11 cellular contexts compared by ENCODE assay signal in the genomic region with DNA sequence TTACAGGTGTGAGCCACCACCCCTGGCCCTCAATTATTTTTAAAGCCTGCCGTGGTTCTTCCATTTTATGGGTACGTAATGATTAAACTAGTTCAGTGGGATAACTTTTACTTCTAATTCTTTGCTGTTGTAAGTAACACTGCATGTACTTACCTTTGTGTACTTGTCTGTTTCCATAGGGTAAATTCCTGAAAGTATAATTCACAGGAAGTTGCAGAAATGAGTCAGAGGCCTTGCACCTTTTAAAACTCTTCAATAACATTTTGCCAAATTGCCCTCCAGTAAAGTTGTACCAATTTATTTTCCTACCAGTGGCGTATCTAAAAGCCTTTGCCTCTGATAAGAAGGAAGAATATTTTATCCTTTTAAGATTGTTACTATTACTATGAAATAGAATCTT.
DNase-seq lines count a peak whose midpoint lies in the region; ATAC-seq and TF ChIP-seq lines count a peak whose summit lies in the region.
"Had no signal": no experiment of that assay in that cellular context is flagged by ENCODE, and none has a peak within 500 bp of the region (broad histone marks: within the 10 kb centered on the region; RNA-seq: fewer than 3 reads in every experiment).

No MANE protein-coding gene starts in this region.

- H3K79me2 ChIP-seq in ACC112 (ENCODE audit: control insufficient read depth, insufficient read depth, low read length, unreplicated experiment) (peaks cover 71% of the 10 kb centered on the region), HCT116 (ENCODE audit: insufficient read depth, low read length) (peaks cover 70% of the 10 kb centered on the region)

- H3K36me3 ChIP-seq in ACC112 (ENCODE audit: insufficient read depth, low read length) (peaks cover 10% of the 10 kb centered on the region), HCT116 (ENCODE audit: control insufficient read depth in 1 of 2, insufficient read depth in 2 of 2, low read length in 2 of 2) (no peaks in the 10 kb centered on the region), HAP-1 (replicated peaks) (peaks cover 10% of the 10 kb centered on the region)

- intact Hi-C loops in HCT116 (cut with micrococcal nuclease) = no loop called here
- intact Hi-C loops in activated T-helper 2 cell treated with anti-CD3 and anti-CD28 coated beads, Interferon-gamma antibody, Interleukin-2, Interleukin-4, amounts not matched to agents 10 μg/mL and 5 μg/mL and 100 μg/mL, durations not matched to agents 14 hours and 24 hours and 36 hours (cut with micrococcal nuclease) = loop anchor here (5.0 kb wide), 1 partner anchor 55 kb away; no protein-coding TSS in a partner anchor

- H3K36me3 Mint-ChIP-seq in activated T-helper 2 cell treated with anti-CD3 and anti-CD28 coated beads, Interferon-gamma antibody, Interleukin-2, Interleukin-4, amounts not matched to agents 10 μg/mL and 5 μg/mL and 100 μg/mL, durations not matched to agents 14 hours and 24 hours and 36 hours (ENCODE audit: low read depth) = peaks cover 93% of the 10 kb centered on the region

- H2AFZ ChIP-seq in ACC112 (ENCODE audit: low read length, unreplicated experiment) (no peak overlapping the region), HCT116 (ENCODE audit: low read depth, low read length, poor library complexity, severe bottlenecking) (no peak overlapping the region)

- H3K27me3 Mint-ChIP-seq in activated T-helper 2 cell treated with anti-CD3 and anti-CD28 coated beads, Interferon-gamma antibody, Interleukin-2, Interleukin-4, amounts not matched to agents 10 μg/mL and 5 μg/mL and 100 μg/mL, durations not matched to agents 14 hours and 24 hours and 36 hours (ENCODE audit: low read depth) = no peaks in the 10 kb centered on the region

- H3K4me1 Mint-ChIP-seq in activated T-helper 2 cell treated with anti-CD3 and anti-CD28 coated beads, Interferon-gamma antibody, Interleukin-2, Interleukin-4, amounts not matched to agents 10 μg/mL and 5 μg/mL and 100 μg/mL, durations not matched to agents 14 hours and 24 hours and 36 hours (ENCODE audit: low read depth) = peaks cover 78% of the 10 kb centered on the region

- peak overlapping the region; percentile 4 for H3K4me3 Mint-ChIP-seq in activated T-helper 2 cell treated with anti-CD3 and anti-CD28 coated beads, Interferon-gamma antibody, Interleukin-2, Interleukin-4, amounts not matched to agents 10 μg/mL and 5 μg/mL and 100 μg/mL, durations not matched to agents 14 hours and 24 hours and 36 hours (ENCODE audit: low read depth)

- peaks cover 13% of the 10 kb centered on the region for H3K9me3 Mint-ChIP-seq in activated T-helper 2 cell treated with anti-CD3 and anti-CD28 coated beads, Interferon-gamma antibody, Interleukin-2, Interleukin-4, amounts not matched to agents 10 μg/mL and 5 μg/mL and 100 μg/mL, durations not matched to agents 14 hours and 24 hours and 36 hours

- H4K20me1 ChIP-seq in HCT116 (ENCODE audit: insufficient read depth) = no peaks in the 10 kb centered on the region

- RAD21 ChIA-PET in HCT116 (lab: Charles Lee; ENCODE audit: low non-redundant PET in 1 of 2, low total read pairs in 2 of 2, uncharacterized antibody in 2 of 2, unreplicated experiment in 2 of 2) = no interaction called here

- TF ChIP-seq POLR2A in HCT116 (IDR thresholded peaks at IDR 0.05; ENCODE audit: borderline replicate concordance, extremely low read depth, insufficient read depth, insufficient read length) = no peak

- peaks cover 61% of the 10 kb centered on the region for H3K4me1 ChIP-seq in ACC112 (ENCODE audit: control insufficient read depth, insufficient read depth, low read length, unreplicated experiment)
- peaks cover 82 to 99% of the 10 kb centered on the region in 2 experiments for H3K4me1 ChIP-seq in HCT116 (ENCODE audit: control insufficient read depth in 1 of 2, insufficient read depth in 2 of 2, low read length in 2 of 2)
- peaks cover 77% of the 10 kb centered on the region for H3K4me1 ChIP-seq in foreskin keratinocyte
- no peaks in the 10 kb centered on the region for H3K4me1 ChIP-seq in HAP-1

- H3K9me2 ChIP-seq in HCT116 (ENCODE audit: insufficient read depth) = no peaks in the 10 kb centered on the region

- POLR2A ChIA-PET in HCT116 (lab: Charles Lee) = no interaction called here

- ATAC-seq in HCT116 (no peak), foreskin keratinocyte (peak; percentile 62), GM19452 (IDR thresholded peaks at IDR 0.05; ENCODE audit: unreplicated experiment) (no peak)
- ATAC-seq: upper lobe of right lung had no signal

- TF ChIP-seq CTCF in HCT116 (IDR thresholded peaks at IDR 0.05 in 2 of 3, conservative IDR thresholded peaks at IDR 0.05 in 1 of 3; ENCODE audit: borderline replicate concordance in 1 of 3, insufficient read depth in 1 of 3, low read depth in 2 of 3, low read length in 2 of 3) (no peak), foreskin keratinocyte (conservative IDR thresholded peaks at IDR 0.05) (no peak)

- TF ChIP-seq RAD21 in HCT116 (IDR thresholded peaks at IDR 0.05; ENCODE audit: low read depth) = peak; percentile 16; the same call in 1 of the 2 replicates

- BruUV-seq in HCT116 (replicated peaks; lab: Mats Ljungman, UMichigan) = no TSS peak

- peak overlapping the region; percentile 54 for H3K9ac ChIP-seq in HCT116 (ENCODE audit: low read length)

- peak overlapping the region; percentile 34 for H3K27ac Mint-ChIP-seq in activated T-helper 2 cell treated with anti-CD3 and anti-CD28 coated beads, Interferon-gamma antibody, Interleukin-2, Interleukin-4, amounts not matched to agents 10 μg/mL and 5 μg/mL and 100 μg/mL, durations not matched to agents 14 hours and 24 hours and 36 hours

- in situ Hi-C loops in HAP-1 (cut with MboI; ENCODE audit: low sequenced_read_pairs) = no loop called here

- no peak for DNase-seq in HCT116 (ENCODE audit: low read depth, low spot score)
- DNase-seq in activated T-helper 2 cell treated with anti-CD3 and anti-CD28 coated beads, Interferon-gamma antibody, Interleukin-2, Interleukin-4, amounts not matched to agents 10 μg/mL and 5 μg/mL and 100 μg/mL, durations not matched to agents 14 hours and 24 hours and 36 hours (ENCODE audit: low spot score) = no peak
- peak; percentile 78 to 90 for DNase-seq in foreskin keratinocyte
- DNase-seq in HuH-7.5 (ENCODE audit: low spot score) = no peak
- no peak for DNase-seq in stimulated activated CD4-positive, alpha-beta T cell treated with anti-CD3 and anti-CD28 coated beads, Interleukin-4, amount 100 ng/mL, for 24 hours
- no peak for DNase-seq in HAP-1 (ENCODE audit: low spot score in 2 of 2)
- DNase-seq: KG1, upper lobe of right lung had no signal

- H3K4me3 ChIP-seq in ACC112 (ENCODE audit: low read depth, low read length) (peak overlapping the region; percentile 11; the same call in 1 of the 2 replicates), HCT116 (replicated peaks in 1 of 2; ENCODE audit: low read depth in 1 of 2, low read length in 2 of 2) (peak overlapping the region in 1 of 2 experiments; percentile 33; a peak in 3 of 4 replicates), HAP-1 (no peak overlapping the region)
- H3K4me3 ChIP-seq: upper lobe of right lung had no signal

- CTCF ChIA-PET in HCT116 (lab: Charles Lee) = no interaction called here

- H3K27ac ChIP-seq in ACC112 (ENCODE audit: low read depth, low read length) (peak overlapping the region; percentile 68), HCT116 (ENCODE audit: low read depth, low read length) (peak overlapping the region; percentile 75), foreskin keratinocyte (peak overlapping the region; percentile 59)
- H3K27ac ChIP-seq: C4-2B, upper lobe of right lung had no signal

- no peaks in the 10 kb centered on the region for H3K9me3 ChIP-seq in HCT116 (ENCODE audit: control insufficient read depth in 1 of 2, insufficient read depth in 1 of 2, low read depth in 1 of 2, low read length in 2 of 2)
- no peaks in the 10 kb centered on the region for H3K9me3 ChIP-seq in HAP-1
- H3K9me3 ChIP-seq: upper lobe of right lung had no signal

- H3K27me3 ChIP-seq in ACC112 (ENCODE audit: insufficient read depth, low read length) = no peaks in the 10 kb centered on the region
- H3K27me3 ChIP-seq in HCT116 (ENCODE audit: insufficient read depth, low read length) = no peaks in the 10 kb centered on the region
- H3K27me3 ChIP-seq in foreskin keratinocyte = no peaks in the 10 kb centered on the region
- H3K27me3 ChIP-seq in HAP-1 (ENCODE audit: low read depth) = no peaks in the 10 kb centered on the region
- H3K27me3 ChIP-seq: upper lobe of right lung had no signal

- H3K4me2 ChIP-seq in HCT116 (ENCODE audit: low read length) = peak overlapping the region; percentile 67

TF ChIP-seq in HCT116, 20 proteins besides CTCF, POLR2A, EP300 and RAD21 (continues in another document):
- no peak for TF ChIP-seq EZH2phosphoT487 (IDR thresholded peaks at IDR 0.05; ENCODE audit: borderline replicate concordance)
- TF ChIP-seq FOSL1 (IDR thresholded peaks at IDR 0.05; ENCODE audit: low read depth) = peak; percentile 95
- no peak for TF ChIP-seq TCF7L2 (IDR thresholded peaks at IDR 0.05; ENCODE audit: borderline replicate concordance, extremely low read depth, insufficient read depth, insufficient read length)
- no peak for TF ChIP-seq ELF1 (IDR thresholded peaks at IDR 0.05; ENCODE audit: borderline replicate concordance, low read depth)
- no peak for TF ChIP-seq EZH2 (IDR thresholded peaks at IDR 0.05)
- no peak for TF ChIP-seq SRF (IDR thresholded peaks at IDR 0.05; ENCODE audit: low read depth)
- TF ChIP-seq, protein P1, sequence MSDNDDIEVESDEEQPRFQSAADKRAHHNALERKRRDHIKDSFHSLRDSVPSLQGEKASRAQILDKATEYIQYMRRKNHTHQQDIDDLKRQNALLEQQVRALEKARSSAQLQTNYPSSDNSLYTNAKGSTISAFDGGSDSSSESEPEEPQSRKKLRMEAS (IDR thresholded peaks at IDR 0.05) = 0 out of 2 replicates have a peak, but pooled peaks have one; percentile 22
- peak; percentile 89 for TF ChIP-seq JUND (IDR thresholded peaks at IDR 0.05)
- TF ChIP-seq POLR2AphosphoS5 (IDR thresholded peaks at IDR 0.05; ENCODE audit: low read depth, low read length) = no peak
- TF ChIP-seq, protein P2, sequence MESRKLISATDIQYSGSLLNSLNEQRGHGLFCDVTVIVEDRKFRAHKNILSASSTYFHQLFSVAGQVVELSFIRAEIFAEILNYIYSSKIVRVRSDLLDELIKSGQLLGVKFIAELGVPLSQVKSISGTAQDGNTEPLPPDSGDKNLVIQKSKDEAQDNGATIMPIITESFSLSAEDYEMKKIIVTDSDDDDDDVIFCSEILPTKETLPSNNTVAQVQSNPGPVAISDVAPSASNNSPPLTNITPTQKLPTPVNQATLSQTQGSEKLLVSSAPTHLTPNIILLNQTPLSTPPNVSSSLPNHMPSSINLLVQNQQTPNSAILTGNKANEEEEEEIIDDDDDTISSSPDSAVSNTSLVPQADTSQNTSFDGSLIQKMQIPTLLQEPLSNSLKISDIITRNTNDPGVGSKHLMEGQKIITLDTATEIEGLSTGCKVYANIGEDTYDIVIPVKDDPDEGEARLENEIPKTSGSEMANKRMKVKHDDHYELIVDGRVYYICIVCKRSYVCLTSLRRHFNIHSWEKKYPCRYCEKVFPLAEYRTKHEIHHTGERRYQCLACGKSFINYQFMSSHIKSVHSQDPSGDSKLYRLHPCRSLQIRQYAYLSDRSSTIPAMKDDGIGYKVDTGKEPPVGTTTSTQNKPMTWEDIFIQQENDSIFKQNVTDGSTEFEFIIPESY (IDR thresholded peaks at IDR 0.05; ENCODE audit: extremely low read depth, insufficient replicate concordance, low read length) = no peak
- no peak for TF ChIP-seq SIN3A (IDR thresholded peaks at IDR 0.05; ENCODE audit: low read depth)

Comparison
In these comparisons a context has a peak if more than half of its experiments do, and no peak if none do; other contexts are left out.
1. DNase-seq: peak in foreskin keratinocyte (2 of 2); none in HCT116 (single experiment), activated T-helper 2 cell treated with anti-CD3 and anti-CD28 coated beads, Interferon-gamma antibody, Interleukin-2, Interleukin-4, amounts not matched to agents 10 μg/mL and 5 μg/mL and 100 μg/mL, durations not matched to agents 14 hours and 24 hours and 36 hours (single experiment), HuH-7.5 (single experiment), stimulated activated CD4-positive, alpha-beta T cell treated with anti-CD3 and anti-CD28 coated beads, Interleukin-4, amount 100 ng/mL, for 24 hours (single experiment) and HAP-1 (0 of 2).
2. Peak in every context shown above with its lines, with median percentiles within 50 percentile points of each other: H3K27ac ChIP-seq.